ENCODE assay signal across 3 cellular contexts in genomic region chr12:103748875-103749274, GRCh38.
"Had no signal": no experiment of that assay in that cellular context is flagged by ENCODE, and none has a peak within 500 bp of the region (broad histone marks: within the 10 kb centered on the region; RNA-seq: fewer than 3 reads in every experiment).

No MANE protein-coding gene starts in this region.

- DNase-seq: GDM1, GF-D8 had no signal

- H3K4me3 ChIP-seq: GM12878 had no signal

- ATAC-seq: GM12878 had no signal
